In the genomic region with DNA sequence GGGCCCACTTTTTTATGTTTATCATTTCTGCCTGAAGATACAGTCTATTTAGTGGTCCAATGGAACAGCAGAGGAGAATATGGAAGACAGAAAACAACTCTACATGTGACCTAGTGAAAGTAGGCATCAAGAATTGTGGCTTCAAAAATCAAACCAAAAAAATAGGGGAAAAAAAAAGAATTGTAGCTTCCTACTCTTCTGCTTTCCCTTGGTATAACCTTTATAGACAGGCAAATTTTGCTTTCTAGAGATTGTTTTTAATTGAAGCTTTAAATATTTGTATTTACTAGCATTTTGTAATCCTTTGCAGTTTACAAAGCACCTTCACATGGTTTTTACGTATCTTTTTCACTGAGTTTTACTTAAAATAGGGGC, we compare ENCODE assay signal across 1 cellular context.
TF ChIP-seq lines count a peak whose summit lies in the region.

No MANE protein-coding gene starts in this region.

TF ChIP-seq in HCT116, 20 proteins besides CTCF, POLR2A, EP300 and RAD21:
- no peak for TF ChIP-seq CEBPB (IDR thresholded peaks at IDR 0.05; ENCODE audit: low read depth)
- TF ChIP-seq, protein P1, sequence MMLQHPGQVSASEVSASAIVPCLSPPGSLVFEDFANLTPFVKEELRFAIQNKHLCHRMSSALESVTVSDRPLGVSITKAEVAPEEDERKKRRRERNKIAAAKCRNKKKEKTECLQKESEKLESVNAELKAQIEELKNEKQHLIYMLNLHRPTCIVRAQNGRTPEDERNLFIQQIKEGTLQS (IDR thresholded peaks at IDR 0.05), result no peak
- TF ChIP-seq SRF (IDR thresholded peaks at IDR 0.05; ENCODE audit: low read depth), result no peak
- no peak for TF ChIP-seq SP1 (IDR thresholded peaks at IDR 0.05; ENCODE audit: low read depth)
- TF ChIP-seq JUND (IDR thresholded peaks at IDR 0.05), result no peak
- TF ChIP-seq ELF1 (IDR thresholded peaks at IDR 0.05; ENCODE audit: borderline replicate concordance, low read depth), result no peak
- TF ChIP-seq, protein P2, sequence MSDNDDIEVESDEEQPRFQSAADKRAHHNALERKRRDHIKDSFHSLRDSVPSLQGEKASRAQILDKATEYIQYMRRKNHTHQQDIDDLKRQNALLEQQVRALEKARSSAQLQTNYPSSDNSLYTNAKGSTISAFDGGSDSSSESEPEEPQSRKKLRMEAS (IDR thresholded peaks at IDR 0.05), result no peak
- TF ChIP-seq EZH2phosphoT487 (IDR thresholded peaks at IDR 0.05; ENCODE audit: borderline replicate concordance), result no peak
- TF ChIP-seq, protein P3, sequence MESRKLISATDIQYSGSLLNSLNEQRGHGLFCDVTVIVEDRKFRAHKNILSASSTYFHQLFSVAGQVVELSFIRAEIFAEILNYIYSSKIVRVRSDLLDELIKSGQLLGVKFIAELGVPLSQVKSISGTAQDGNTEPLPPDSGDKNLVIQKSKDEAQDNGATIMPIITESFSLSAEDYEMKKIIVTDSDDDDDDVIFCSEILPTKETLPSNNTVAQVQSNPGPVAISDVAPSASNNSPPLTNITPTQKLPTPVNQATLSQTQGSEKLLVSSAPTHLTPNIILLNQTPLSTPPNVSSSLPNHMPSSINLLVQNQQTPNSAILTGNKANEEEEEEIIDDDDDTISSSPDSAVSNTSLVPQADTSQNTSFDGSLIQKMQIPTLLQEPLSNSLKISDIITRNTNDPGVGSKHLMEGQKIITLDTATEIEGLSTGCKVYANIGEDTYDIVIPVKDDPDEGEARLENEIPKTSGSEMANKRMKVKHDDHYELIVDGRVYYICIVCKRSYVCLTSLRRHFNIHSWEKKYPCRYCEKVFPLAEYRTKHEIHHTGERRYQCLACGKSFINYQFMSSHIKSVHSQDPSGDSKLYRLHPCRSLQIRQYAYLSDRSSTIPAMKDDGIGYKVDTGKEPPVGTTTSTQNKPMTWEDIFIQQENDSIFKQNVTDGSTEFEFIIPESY (IDR thresholded peaks at IDR 0.05; ENCODE audit: extremely low read depth, insufficient replicate concordance, low read length), result no peak
- no peak for TF ChIP-seq CBX3 (IDR thresholded peaks at IDR 0.05; ENCODE audit: low read depth)
- TF ChIP-seq FOSL1 (IDR thresholded peaks at IDR 0.05; ENCODE audit: low read depth), result no peak
- TF ChIP-seq TCF7L2 (IDR thresholded peaks at IDR 0.05; ENCODE audit: borderline replicate concordance, extremely low read depth, insufficient read depth, insufficient read length), result no peak
TF ChIP-seq in HCT116: peak in this region for 0.
